ENCODE assay signal across 8 cellular contexts in the genomic region with DNA sequence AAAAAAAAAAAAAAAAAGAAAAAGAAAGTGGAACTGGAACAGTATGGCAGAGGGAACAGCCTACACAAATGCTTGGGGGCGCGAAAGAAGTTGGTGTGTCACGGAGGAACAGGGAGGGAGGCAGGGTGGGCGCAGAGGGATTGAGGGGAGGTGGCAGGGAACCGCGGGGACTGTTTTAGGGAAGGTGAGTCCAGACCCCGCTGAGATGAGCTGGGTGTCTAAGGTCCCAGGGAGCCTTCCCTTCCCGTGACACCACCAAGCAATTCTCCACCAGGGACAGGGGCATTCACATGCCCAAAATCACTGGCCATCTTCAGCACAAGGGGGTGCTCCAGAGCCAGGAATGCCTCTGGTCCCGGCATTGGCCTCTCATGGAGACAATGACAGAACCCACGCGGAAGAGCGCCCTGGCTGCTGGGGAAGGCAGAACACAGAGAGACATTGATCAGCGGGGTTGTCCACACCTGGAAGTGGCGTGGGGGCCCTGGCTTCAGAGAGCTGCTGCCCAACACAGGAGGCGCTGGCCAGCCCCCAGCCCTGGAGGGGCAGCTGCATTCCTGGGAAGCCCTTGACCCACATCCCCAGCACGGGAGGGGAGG. TPM values are rescaled to one million over a fixed set of nuclear protein-coding genes. Genes with fewer than 3 reads are reported as not detected.
DNase-seq lines count a peak whose midpoint lies in the region; ATAC-seq and TF ChIP-seq lines count a peak whose summit lies in the region.

No MANE protein-coding gene starts in this region.

- intact Hi-C loops in Right ventricle myocardium superior (cut with DNase I) (loop anchor here (5.0 kb wide), 2 partner anchors 38 to 42 kb away; partner anchors contain the start of genes PLEKHJ1 and SF3A2), posterior vena cava (cut with DNase I) (loop anchor here in 1 of 2 donors (5.0 kb wide), 1 partner anchor 117 kb away; no protein-coding TSS in a partner anchor)

- POLR2A ChIA-PET in activated naive CD8-positive, alpha-beta T cell treated with anti-CD3 and anti-CD28 coated beads, Interleukin-2, amount 10 ng/mL, durations not matched to agents 7 days and 5 days (lab: Charles Lee): interaction anchor here (0.6 to 7.3 kb wide), 5 partner anchors 9 to 39 kb away, joined by 3 to 71 read pairs (median 4); partner anchors contain the start of gene PLEKHJ1

- H3K9me3 Mint-ChIP-seq in activated naive CD8-positive, alpha-beta T cell treated with anti-CD3 and anti-CD28 coated beads, Interleukin-2, amount 10 ng/mL, durations not matched to agents 7 days and 5 days: no peaks in the 10 kb centered on the region

- no peak for ATAC-seq in activated naive CD8-positive, alpha-beta T cell treated with anti-CD3 and anti-CD28 coated beads, Interleukin-2, amount 10 ng/mL, durations not matched to agents 7 days and 5 days (ENCODE audit: low read depth)
- peak; percentile 36 for ATAC-seq in Right ventricle myocardium superior (ENCODE audit: poor library complexity)
- no peak for ATAC-seq in HG02981 (IDR thresholded peaks at IDR 0.05; ENCODE audit: unreplicated experiment)
- no peak for ATAC-seq in GM19467 (IDR thresholded peaks at IDR 0.05; ENCODE audit: unreplicated experiment)

- H3K27ac Mint-ChIP-seq in activated naive CD8-positive, alpha-beta T cell treated with anti-CD3 and anti-CD28 coated beads, Interleukin-2, amount 10 ng/mL, durations not matched to agents 7 days and 5 days: peak overlapping the region; percentile 24

- TF ChIP-seq CTCF in GM12873 (IDR thresholded peaks at IDR 0.05; ENCODE audit: insufficient read depth, low read depth, low read length, missing control alignments): peak; percentile 69

- no peak overlapping the region for H3K4me3 Mint-ChIP-seq in activated naive CD8-positive, alpha-beta T cell treated with anti-CD3 and anti-CD28 coated beads, Interleukin-2, amount 10 ng/mL, durations not matched to agents 7 days and 5 days

- DNase-seq in Ammon's horn (ENCODE audit: low spot score) (peak; percentile 83), NCI-H446 treated with DMSO at 0.1 percent for 48 hours (lab: John Stamatoyannopoulos, UW) (peak; percentile 19), Right ventricle myocardium superior (peak; percentile 78), posterior vena cava (ENCODE audit: low spot score) (peak; percentile 90)
- peak; percentile 65 for DNase-seq in activated naive CD8-positive, alpha-beta T cell treated with anti-CD3 and anti-CD28 coated beads, Interleukin-2, amount 10 ng/mL, durations not matched to agents 7 days and 5 days

- H3K4me1 Mint-ChIP-seq in activated naive CD8-positive, alpha-beta T cell treated with anti-CD3 and anti-CD28 coated beads, Interleukin-2, amount 10 ng/mL, durations not matched to agents 7 days and 5 days: peaks cover 26% of the 10 kb centered on the region

- no peaks in the 10 kb centered on the region for H3K27me3 Mint-ChIP-seq in activated naive CD8-positive, alpha-beta T cell treated with anti-CD3 and anti-CD28 coated beads, Interleukin-2, amount 10 ng/mL, durations not matched to agents 7 days and 5 days

- H3K36me3 Mint-ChIP-seq in activated naive CD8-positive, alpha-beta T cell treated with anti-CD3 and anti-CD28 coated beads, Interleukin-2, amount 10 ng/mL, durations not matched to agents 7 days and 5 days: peaks cover 23% of the 10 kb centered on the region

RNA-seq across cellular contexts. Expression of gene PEAK3, which starts 6.9 kb away (rescaled TPM):
- under 1 TPM in 1 of 2 experiments, not detected in 1; 0.14 TPM for total RNA-seq in activated naive CD8-positive, alpha-beta T cell treated with anti-CD3 and anti-CD28 coated beads, Interleukin-2, amount 10 ng/mL, durations not matched to agents 7 days and 5 days
- 0.70 TPM for total RNA-seq in Right ventricle myocardium superior
- 1 to 10 TPM in 1 of 2 donors, under 1 TPM in 1; 0.90 to 2.0 TPM for total RNA-seq in posterior vena cava

RNA-seq across cellular contexts. Expression of gene JSRP1, which starts 18.8 kb away (rescaled TPM):
- total RNA-seq in activated naive CD8-positive, alpha-beta T cell treated with anti-CD3 and anti-CD28 coated beads, Interleukin-2, amount 10 ng/mL, durations not matched to agents 7 days and 5 days: 1 to 10 TPM; 1.1 to 1.4 TPM
- total RNA-seq in Right ventricle myocardium superior (0.35 TPM), posterior vena cava (not detected)

RNA-seq across cellular contexts. Expression of gene AMH, which starts 25.9 kb away (rescaled TPM):
- total RNA-seq in activated naive CD8-positive, alpha-beta T cell treated with anti-CD3 and anti-CD28 coated beads, Interleukin-2, amount 10 ng/mL, durations not matched to agents 7 days and 5 days: 10 to 100 TPM in 1 of 2 experiments, 1 to 10 TPM in 1; 9.7 to 10.4 TPM
- total RNA-seq in Right ventricle myocardium superior: 0.24 TPM
- total RNA-seq in posterior vena cava: 1 to 10 TPM in 1 of 2 donors, under 1 TPM in 1; 0.46 to 1.1 TPM

RNA-seq across cellular contexts. Expression of gene LINGO3, which starts 32.9 kb away (rescaled TPM):
- under 1 TPM; 0.69 to 0.82 TPM for total RNA-seq in activated naive CD8-positive, alpha-beta T cell treated with anti-CD3 and anti-CD28 coated beads, Interleukin-2, amount 10 ng/mL, durations not matched to agents 7 days and 5 days
- total RNA-seq in Right ventricle myocardium superior (not detected), posterior vena cava (under 1 TPM in 1 of 2 donors, not detected in 1; 0.10 TPM)

RNA-seq across cellular contexts. Expression of gene SF3A2, which starts 38.4 kb away (rescaled TPM):
- total RNA-seq in activated naive CD8-positive, alpha-beta T cell treated with anti-CD3 and anti-CD28 coated beads, Interleukin-2, amount 10 ng/mL, durations not matched to agents 7 days and 5 days: 100 to 1,000 TPM; 171 TPM
- total RNA-seq in Right ventricle myocardium superior (30.0 TPM), posterior vena cava (10 to 100 TPM; 35.0 to 36.6 TPM)

Comparison
In these comparisons a context has a peak if more than half of its experiments do, and no peak if none do; other contexts are left out.
1. DNase-seq: peak in every context shown above with its lines; median percentile 90 in posterior vena cava; 83 in Ammon's horn; 78 in Right ventricle myocardium superior; 65 in activated naive CD8-positive, alpha-beta T cell treated with anti-CD3 and anti-CD28 coated beads, Interleukin-2, amount 10 ng/mL, durations not matched to agents 7 days and 5 days; 19 in NCI-H446 treated with DMSO at 0.1 percent for 48 hours.